Comparison of ENCODE assay signal across 16 cellular contexts in the genomic region with DNA sequence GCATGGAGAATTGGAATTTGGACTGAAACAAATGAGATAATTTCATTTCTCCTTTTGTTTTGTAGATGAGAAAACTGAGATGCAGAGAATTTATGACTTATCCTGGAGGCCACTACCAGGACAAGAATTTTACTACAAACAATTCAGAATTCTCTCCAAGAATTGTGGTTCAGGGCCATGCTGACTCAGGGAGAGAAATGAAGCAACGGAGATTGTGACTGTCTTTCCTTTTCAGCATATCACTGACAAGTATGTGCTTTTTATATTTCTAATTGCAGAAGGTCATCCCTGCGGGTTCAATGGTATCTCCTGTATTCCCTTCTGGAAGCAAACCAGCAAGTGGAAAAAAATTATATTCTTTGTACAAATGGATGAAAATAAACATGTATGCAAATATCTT.
"Had no signal": no experiment of that assay in that cellular context is flagged by ENCODE, and none has a peak within 500 bp of the region (broad histone marks: within the 10 kb centered on the region; RNA-seq: fewer than 3 reads in every experiment).

No MANE protein-coding gene starts in this region.

- H3K27me3 Mint-ChIP-seq: activated CD4-positive, alpha-beta T cell treated with anti-CD3 and anti-CD28 coated beads, Interleukin-2, amount 10 ng/mL, durations not matched to agents 24 days and 14 days; stimulated activated naive CD8-positive, alpha-beta T cell treated with anti-CD3 and anti-CD28 coated beads, Interleukin-15, Interleukin-2, amounts not matched to agents 100 ng/mL and 50 ng/mL, for 24 hours had no signal

- H3K4me1 ChIP-seq: gastroesophageal sphincter, uterus had no signal

- DNase-seq: activated CD4-positive, alpha-beta T cell treated with anti-CD3 and anti-CD28 coated beads, Interleukin-2, amount 10 ng/mL, durations not matched to agents 24 days and 14 days; activated CD8-positive, alpha-beta memory T cell treated with anti-CD3 and anti-CD28 coated beads for 24 hours; activated naive CD4-positive, alpha-beta T cell treated with anti-CD3 and anti-CD28 coated beads for 36 hours; cerebellar nuclear complex; endodermal cell; hippocampal formation; naive thymus-derived CD4-positive, alpha-beta T cell; retina; stimulated activated CD4-positive, alpha-beta T cell treated with anti-CD3 and anti-CD28 coated beads, Interleukin-15, amount 100 ng/mL, for 24 hours; stimulated activated CD4-positive, alpha-beta T cell treated with anti-CD3 and anti-CD28 coated beads, Interleukin-4, amount 100 ng/mL, for 24 hours; uterus had no signal

- H3K27ac Mint-ChIP-seq: activated CD4-positive, alpha-beta T cell treated with anti-CD3 and anti-CD28 coated beads, Interleukin-2, amount 10 ng/mL, durations not matched to agents 24 days and 14 days; activated naive CD4-positive, alpha-beta T cell treated with anti-CD3 and anti-CD28 coated beads for 36 hours; endodermal cell; naive thymus-derived CD4-positive, alpha-beta T cell; stimulated activated naive CD8-positive, alpha-beta T cell treated with anti-CD3 and anti-CD28 coated beads, Interleukin-15, Interleukin-2, amounts not matched to agents 100 ng/mL and 50 ng/mL, for 24 hours; T-helper 1 cell treated with Interleukin-12 subunit alpha and Interleukin-12 subunit beta and Interleukin-4 antibody, amounts not matched to agents 30 μg/mL and 1 μg/mL, for 36 hours had no signal

- H3K36me3 ChIP-seq: gastroesophageal sphincter, uterus had no signal

- H3K27ac ChIP-seq: gastroesophageal sphincter, uterus had no signal

- H3K36me3 Mint-ChIP-seq: brain had no signal

- H3K27me3 ChIP-seq: gastroesophageal sphincter, uterus had no signal

- ATAC-seq: gastroesophageal sphincter; naive thymus-derived CD4-positive, alpha-beta T cell had no signal

- H3K4me3 Mint-ChIP-seq: activated CD4-positive, alpha-beta T cell treated with anti-CD3 and anti-CD28 coated beads, Interleukin-2, amount 10 ng/mL, durations not matched to agents 24 days and 14 days; activated naive CD4-positive, alpha-beta T cell treated with anti-CD3 and anti-CD28 coated beads for 36 hours; brain; endodermal cell; naive thymus-derived CD4-positive, alpha-beta T cell; stimulated activated naive CD8-positive, alpha-beta T cell treated with anti-CD3 and anti-CD28 coated beads, Interleukin-15, Interleukin-2, amounts not matched to agents 100 ng/mL and 50 ng/mL, for 24 hours; T-helper 1 cell treated with Interleukin-12 subunit alpha and Interleukin-12 subunit beta and Interleukin-4 antibody, amounts not matched to agents 30 μg/mL and 1 μg/mL, for 36 hours had no signal

- H3K9me3 Mint-ChIP-seq: activated naive CD4-positive, alpha-beta T cell treated with anti-CD3 and anti-CD28 coated beads for 36 hours; endodermal cell; stimulated activated naive CD8-positive, alpha-beta T cell treated with anti-CD3 and anti-CD28 coated beads, Interleukin-15, Interleukin-2, amounts not matched to agents 100 ng/mL and 50 ng/mL, for 24 hours; T-helper 1 cell treated with Interleukin-12 subunit alpha and Interleukin-12 subunit beta and Interleukin-4 antibody, amounts not matched to agents 30 μg/mL and 1 μg/mL, for 36 hours had no signal

- H3K4me1 Mint-ChIP-seq: activated CD4-positive, alpha-beta T cell treated with anti-CD3 and anti-CD28 coated beads, Interleukin-2, amount 10 ng/mL, durations not matched to agents 24 days and 14 days; brain; endodermal cell had no signal

- H3K9me3 ChIP-seq: gastroesophageal sphincter, uterus had no signal

- H3K4me3 ChIP-seq: gastroesophageal sphincter, lung, uterus had no signal
